In genomic region chr19:893775-894090, GRCh38 we compare ENCODE assay signal across 9 cellular contexts. TPM values are rescaled to one million over a fixed set of nuclear protein-coding genes. Genes with fewer than 3 reads are reported as not detected.
A peak's percentile ranks its signal among the peaks of the same experiment; 100 is the strongest.
DNase-seq lines count a peak whose midpoint lies in the region; ATAC-seq lines count a peak whose summit lies in the region.
"Had no signal": no experiment of that assay in that cellular context is flagged by ENCODE, and none has a peak within 500 bp of the region (broad histone marks: within the 10 kb centered on the region; RNA-seq: fewer than 3 reads in every experiment).

No MANE protein-coding gene starts in this region.

- no peak for DNase-seq in activated CD4-positive, alpha-beta T cell treated with anti-CD3 and anti-CD28 coated beads for 36 hours
- no peak for DNase-seq in activated CD4-positive, alpha-beta T cell treated with anti-CD3 and anti-CD28 coated beads, Interleukin-2, amount 50 U/mL, for 48 hours
- no peak for DNase-seq in activated CD4-positive, alpha-beta memory T cell treated with anti-CD3 and anti-CD28 coated beads for 36 hours
- DNase-seq in GOT3 (lab: John Stamatoyannopoulos, UW) (no peak), SHP77 treated with DMSO at 0.1 percent for 48 hours (lab: John Stamatoyannopoulos, UW) (no peak)

- H3K27me3 ChIP-seq in layer of hippocampus (ENCODE audit: control insufficient read depth, insufficient read depth, low read length) (no peaks in the 10 kb centered on the region), subcutaneous abdominal adipose tissue (ENCODE audit: control insufficient read depth in 5 of 5, insufficient read depth in 4 of 5, low read length in 5 of 5) (no peaks in the 10 kb centered on the region)

- H3K36me3 ChIP-seq in subcutaneous abdominal adipose tissue (ENCODE audit: control insufficient read depth in 5 of 5, insufficient read depth in 5 of 5, low read length in 5 of 5): peaks cover 0 to 37% (median 23%) of the 10 kb centered on the region in 5 donors

- no peak overlapping the region for H3K9ac ChIP-seq in subcutaneous abdominal adipose tissue (ENCODE audit: low read length in 5 of 5)

- CTCF ChIA-PET in activated CD4-positive, alpha-beta T cell treated with anti-CD3 and anti-CD28 coated beads for 36 hours (lab: Charles Lee): interaction anchor here (0.6 to 1.9 kb wide), 7 partner anchors 8 to 90 kb away, joined by 3 to 6 read pairs (median 5); partner anchors contain the start of gene WDR18
- CTCF ChIA-PET in activated CD4-positive, alpha-beta memory T cell treated with anti-CD3 and anti-CD28 coated beads for 36 hours (lab: Charles Lee): interaction anchor here (0.7 to 1.2 kb wide), 5 partner anchors 30 to 932 kb away, joined by 3 to 5 read pairs (median 5); partner anchors contain the start of gene WDR18

- intact Hi-C loops in activated CD4-positive, alpha-beta T cell treated with anti-CD3 and anti-CD28 coated beads for 36 hours (cut with DNase I, micrococcal nuclease): loop anchor here (1.0 to 2.0 kb wide), 10 partner anchors 15 to 213 kb away; partner anchors contain the start of genes PTBP1 (in 1 of the 2), R3HDM4 (in 1 of the 2), RNU6-2 (in 1 of the 2) and TMEM259 (in 1 of the 2)
- intact Hi-C loops in activated CD4-positive, alpha-beta memory T cell treated with anti-CD3 and anti-CD28 coated beads for 36 hours (cut with micrococcal nuclease): loop anchor here (1.0 to 2.0 kb wide), 3 partner anchors 16 to 96 kb away; partner anchors contain the start of gene PTBP1

- H3K27ac ChIP-seq in layer of hippocampus (ENCODE audit: low read depth, low read length) (peak overlapping the region; percentile 99), subcutaneous abdominal adipose tissue (ENCODE audit: low read depth, low read length) (peak overlapping the region; percentile 77)

- ATAC-seq in activated CD4-positive, alpha-beta T cell treated with anti-CD3 and anti-CD28 coated beads for 36 hours: no peak
- ATAC-seq in esophagus mucosa: no peak

- no peaks in the 10 kb centered on the region for H3K9me3 ChIP-seq in subcutaneous abdominal adipose tissue (ENCODE audit: control insufficient read depth in 5 of 5, low read length in 5 of 5)
- H3K9me3 ChIP-seq: mucosa of descending colon had no signal

- H3K4me3 Mint-ChIP-seq in activated CD4-positive, alpha-beta T cell treated with anti-CD3 and anti-CD28 coated beads for 36 hours: peak overlapping the region; percentile 78
- H3K4me3 Mint-ChIP-seq in activated CD4-positive, alpha-beta memory T cell treated with anti-CD3 and anti-CD28 coated beads for 36 hours: peak overlapping the region; percentile 83

- H3K4me1 Mint-ChIP-seq in activated CD4-positive, alpha-beta T cell treated with anti-CD3 and anti-CD28 coated beads for 36 hours: peaks cover 12% of the 10 kb centered on the region
- peaks cover 11% of the 10 kb centered on the region for H3K4me1 Mint-ChIP-seq in activated CD4-positive, alpha-beta memory T cell treated with anti-CD3 and anti-CD28 coated beads for 36 hours (ENCODE audit: low read depth)

- peaks cover 0 to 13% (median 8%) of the 10 kb centered on the region in 5 donors for H3K4me1 ChIP-seq in subcutaneous abdominal adipose tissue (ENCODE audit: control insufficient read depth in 5 of 5, insufficient read depth in 5 of 5, low read length in 5 of 5)

- H3K27me3 Mint-ChIP-seq in activated CD4-positive, alpha-beta T cell treated with anti-CD3 and anti-CD28 coated beads for 36 hours: no peaks in the 10 kb centered on the region
- H3K27me3 Mint-ChIP-seq in activated CD4-positive, alpha-beta memory T cell treated with anti-CD3 and anti-CD28 coated beads for 36 hours: peaks cover 3% of the 10 kb centered on the region

- H3K27ac Mint-ChIP-seq in activated CD4-positive, alpha-beta T cell treated with anti-CD3 and anti-CD28 coated beads for 36 hours: peak overlapping the region; percentile 47
- H3K27ac Mint-ChIP-seq in activated CD4-positive, alpha-beta memory T cell treated with anti-CD3 and anti-CD28 coated beads for 36 hours: peak overlapping the region; percentile 99

- peak overlapping the region in 4 of 5 donors; percentile 44 to 90 (median 83) for H3K4me3 ChIP-seq in subcutaneous abdominal adipose tissue (ENCODE audit: low read depth in 1 of 5, low read length in 5 of 5)

- POLR2A ChIA-PET in activated CD4-positive, alpha-beta T cell treated with anti-CD3 and anti-CD28 coated beads for 36 hours (lab: Charles Lee): interaction anchor here (0.5 to 1.2 kb wide), 4 partner anchors 11 to 365 kb away, joined by 3 to 10 read pairs (median 6); no protein-coding TSS in a partner anchor
- POLR2A ChIA-PET in activated CD4-positive, alpha-beta memory T cell treated with anti-CD3 and anti-CD28 coated beads for 36 hours (lab: Charles Lee): interaction anchor here (1.1 to 2.0 kb wide), 2 partner anchors 15 to 26 kb away, joined by 5 to 7 read pairs; no protein-coding TSS in a partner anchor

- no peaks in the 10 kb centered on the region for H3K9me3 Mint-ChIP-seq in activated CD4-positive, alpha-beta T cell treated with anti-CD3 and anti-CD28 coated beads for 36 hours (ENCODE audit: low read depth)
- no peaks in the 10 kb centered on the region for H3K9me3 Mint-ChIP-seq in activated CD4-positive, alpha-beta memory T cell treated with anti-CD3 and anti-CD28 coated beads for 36 hours

- peaks cover 9% of the 10 kb centered on the region for H3K36me3 Mint-ChIP-seq in activated CD4-positive, alpha-beta T cell treated with anti-CD3 and anti-CD28 coated beads for 36 hours (ENCODE audit: low read depth)
- peaks cover 19% of the 10 kb centered on the region for H3K36me3 Mint-ChIP-seq in activated CD4-positive, alpha-beta memory T cell treated with anti-CD3 and anti-CD28 coated beads for 36 hours

RNA-seq across cellular contexts. Expression of gene RNU6-9, which starts 0.4 kb away (rescaled TPM):
- total RNA-seq in activated CD4-positive, alpha-beta T cell treated with anti-CD3 and anti-CD28 coated beads for 36 hours: not detected
- total RNA-seq in activated CD4-positive, alpha-beta memory T cell treated with anti-CD3 and anti-CD28 coated beads for 36 hours: not detected
- total RNA-seq in esophagus mucosa: not detected
- total RNA-seq: mucosa of descending colon had no signal

RNA-seq across cellular contexts. Expression of gene MED16, which starts 0.7 kb away (rescaled TPM):
- 10 to 100 TPM; 52.6 to 70.3 TPM for total RNA-seq in activated CD4-positive, alpha-beta T cell treated with anti-CD3 and anti-CD28 coated beads for 36 hours
- total RNA-seq in activated CD4-positive, alpha-beta memory T cell treated with anti-CD3 and anti-CD28 coated beads for 36 hours: 10 to 100 TPM; 58.9 to 62.7 TPM
- total RNA-seq in esophagus mucosa: 43.5 TPM

RNA-seq across cellular contexts. Expression of gene R3HDM4, which starts 19.3 kb away (rescaled TPM):
- 10 to 100 TPM; 73.7 to 83.3 TPM for total RNA-seq in activated CD4-positive, alpha-beta T cell treated with anti-CD3 and anti-CD28 coated beads for 36 hours
- total RNA-seq in activated CD4-positive, alpha-beta memory T cell treated with anti-CD3 and anti-CD28 coated beads for 36 hours: 10 to 100 TPM; 80.4 to 81.4 TPM
- 59.2 TPM for total RNA-seq in esophagus mucosa

RNA-seq across cellular contexts. Expression of gene KISS1R, which starts 23.4 kb away (rescaled TPM):
- 10 to 100 TPM; 14.3 to 18.4 TPM for total RNA-seq in activated CD4-positive, alpha-beta T cell treated with anti-CD3 and anti-CD28 coated beads for 36 hours
- 10 to 100 TPM in 1 of 2 experiments, 1 to 10 TPM in 1; 9.9 to 10.6 TPM for total RNA-seq in activated CD4-positive, alpha-beta memory T cell treated with anti-CD3 and anti-CD28 coated beads for 36 hours
- total RNA-seq in esophagus mucosa: not detected
- total RNA-seq: mucosa of descending colon had no signal

RNA-seq across cellular contexts. Expression of gene ARID3A, which starts 32.1 kb away (rescaled TPM):
- 10 to 100 TPM; 25.1 to 36.0 TPM for total RNA-seq in activated CD4-positive, alpha-beta T cell treated with anti-CD3 and anti-CD28 coated beads for 36 hours
- 10 to 100 TPM; 28.5 to 30.6 TPM for total RNA-seq in activated CD4-positive, alpha-beta memory T cell treated with anti-CD3 and anti-CD28 coated beads for 36 hours
- 6.9 TPM for total RNA-seq in esophagus mucosa
